In genomic region chr10:50540826-50541122, GRCh38 we compare ENCODE assay signal across 11 cellular contexts.
DNase-seq lines count a peak whose midpoint lies in the region; ATAC-seq and TF ChIP-seq lines count a peak whose summit lies in the region.
"Had no signal": no experiment of that assay in that cellular context is flagged by ENCODE, and none has a peak within 500 bp of the region (broad histone marks: within the 10 kb centered on the region; RNA-seq: fewer than 3 reads in every experiment).

No MANE protein-coding gene starts in this region.

- H3K27ac Mint-ChIP-seq in activated T-helper 1 cell treated with anti-CD3 and anti-CD28 coated beads, Interleukin-12 subunit alpha, Interleukin-12 subunit beta, Interleukin-2, Interleukin-4 antibody, amounts not matched to agents 30 ng/mL and 10 ng/mL and 1 ng/mL, durations not matched to agents 14 hours and 24 hours and 36 hours, result peak overlapping the region; percentile 95
- H3K27ac Mint-ChIP-seq: CD4-positive, alpha-beta T cell; nephron had no signal

- H3K36me3 Mint-ChIP-seq in activated T-helper 1 cell treated with anti-CD3 and anti-CD28 coated beads, Interleukin-12 subunit alpha, Interleukin-12 subunit beta, Interleukin-2, Interleukin-4 antibody, amounts not matched to agents 30 ng/mL and 10 ng/mL and 1 ng/mL, durations not matched to agents 14 hours and 24 hours and 36 hours (ENCODE audit: low read depth), result peaks cover 6% of the 10 kb centered on the region

- peak overlapping the region; percentile 41 for H3K4me3 Mint-ChIP-seq in activated T-helper 1 cell treated with anti-CD3 and anti-CD28 coated beads, Interleukin-12 subunit alpha, Interleukin-12 subunit beta, Interleukin-2, Interleukin-4 antibody, amounts not matched to agents 30 ng/mL and 10 ng/mL and 1 ng/mL, durations not matched to agents 14 hours and 24 hours and 36 hours
- H3K4me3 Mint-ChIP-seq: CD4-positive, alpha-beta T cell; nephron had no signal

- H3K4me1 Mint-ChIP-seq in activated T-helper 1 cell treated with anti-CD3 and anti-CD28 coated beads, Interleukin-12 subunit alpha, Interleukin-12 subunit beta, Interleukin-2, Interleukin-4 antibody, amounts not matched to agents 30 ng/mL and 10 ng/mL and 1 ng/mL, durations not matched to agents 14 hours and 24 hours and 36 hours (ENCODE audit: low read depth), result peaks cover 88% of the 10 kb centered on the region
- H3K4me1 Mint-ChIP-seq: nephron had no signal

- H3K9me3 Mint-ChIP-seq in activated T-helper 1 cell treated with anti-CD3 and anti-CD28 coated beads, Interleukin-12 subunit alpha, Interleukin-12 subunit beta, Interleukin-2, Interleukin-4 antibody, amounts not matched to agents 30 ng/mL and 10 ng/mL and 1 ng/mL, durations not matched to agents 14 hours and 24 hours and 36 hours, result peaks cover 8% of the 10 kb centered on the region
- H3K9me3 Mint-ChIP-seq: CD4-positive, alpha-beta T cell; nephron had no signal

- H3K4me3 ChIP-seq in GM06990 (replicated peaks; ENCODE audit: low read depth, low read length), result peak overlapping the region; percentile 48
- H3K4me3 ChIP-seq: spleen had no signal

- intact Hi-C loops in activated T-helper 1 cell treated with anti-CD3 and anti-CD28 coated beads, Interleukin-12 subunit alpha, Interleukin-12 subunit beta, Interleukin-2, Interleukin-4 antibody, amounts not matched to agents 30 ng/mL and 10 ng/mL and 1 ng/mL, durations not matched to agents 14 hours and 24 hours and 36 hours (cut with micrococcal nuclease), result loop anchor here (1.0 to 2.0 kb wide), 5 partner anchors 32 to 280 kb away; no protein-coding TSS in a partner anchor

- no peak for TF ChIP-seq CTCF in GM06990 (IDR thresholded peaks at IDR 0.05; ENCODE audit: insufficient read depth, low read length, poor library complexity, severe bottlenecking)
- TF ChIP-seq CTCF in foreskin keratinocyte (conservative IDR thresholded peaks at IDR 0.05), result no peak

- no peaks in the 10 kb centered on the region for H3K36me3 ChIP-seq in GM06990 (ENCODE audit: control insufficient read depth, insufficient read depth, low read length)
- H3K36me3 ChIP-seq: spleen had no signal

- H3K27me3 Mint-ChIP-seq in activated T-helper 1 cell treated with anti-CD3 and anti-CD28 coated beads, Interleukin-12 subunit alpha, Interleukin-12 subunit beta, Interleukin-2, Interleukin-4 antibody, amounts not matched to agents 30 ng/mL and 10 ng/mL and 1 ng/mL, durations not matched to agents 14 hours and 24 hours and 36 hours (ENCODE audit: insufficient read depth), result no peaks in the 10 kb centered on the region
- H3K27me3 Mint-ChIP-seq: CD4-positive, alpha-beta T cell had no signal

- no peak overlapping the region for H3K27ac ChIP-seq in foreskin keratinocyte
- H3K27ac ChIP-seq: spleen had no signal

- H3K27me3 ChIP-seq in GM06990 (replicated peaks; ENCODE audit: control insufficient read depth, insufficient read depth, low read length), result no peaks in the 10 kb centered on the region
- H3K27me3 ChIP-seq in foreskin keratinocyte, result no peaks in the 10 kb centered on the region
- H3K27me3 ChIP-seq: spleen had no signal

- peak; percentile 6 for ATAC-seq in GM19351 (IDR thresholded peaks at IDR 0.05; ENCODE audit: unreplicated experiment)
- peak; percentile 12 for ATAC-seq in HG02981 (IDR thresholded peaks at IDR 0.05; ENCODE audit: unreplicated experiment)
- ATAC-seq in GM18520 (IDR thresholded peaks at IDR 0.05; ENCODE audit: unreplicated experiment), result no peak
- no peak for ATAC-seq in foreskin keratinocyte

- DNase-seq in GM06990 (ENCODE audit: extremely low read depth, insufficient read length) (no peak), hippocampal formation (lab: John Stamatoyannopoulos, UW) (no peak), UCSD-AML1 (lab: John Stamatoyannopoulos, UW; ENCODE audit: unreplicated experiment) (no peak), foreskin keratinocyte (no peak)
- no peak for DNase-seq in activated T-helper 1 cell treated with anti-CD3 and anti-CD28 coated beads, Interleukin-12 subunit alpha, Interleukin-12 subunit beta, Interleukin-2, Interleukin-4 antibody, amounts not matched to agents 30 ng/mL and 10 ng/mL and 1 ng/mL, durations not matched to agents 14 hours and 24 hours and 36 hours (ENCODE audit: low spot score)
- DNase-seq: CD4-positive, alpha-beta T cell; spleen had no signal

- H3K4me1 ChIP-seq in foreskin keratinocyte, result no peaks in the 10 kb centered on the region

Comparison
In these comparisons a context has a peak if more than half of its experiments do, and no peak if none do; other contexts are left out.
1. ATAC-seq: peak in GM19351 (single experiment) and HG02981 (single experiment); none in GM18520 (single experiment) and foreskin keratinocyte (single experiment).